Comparison of ENCODE assay signal across 10 cellular contexts in the genomic region with DNA sequence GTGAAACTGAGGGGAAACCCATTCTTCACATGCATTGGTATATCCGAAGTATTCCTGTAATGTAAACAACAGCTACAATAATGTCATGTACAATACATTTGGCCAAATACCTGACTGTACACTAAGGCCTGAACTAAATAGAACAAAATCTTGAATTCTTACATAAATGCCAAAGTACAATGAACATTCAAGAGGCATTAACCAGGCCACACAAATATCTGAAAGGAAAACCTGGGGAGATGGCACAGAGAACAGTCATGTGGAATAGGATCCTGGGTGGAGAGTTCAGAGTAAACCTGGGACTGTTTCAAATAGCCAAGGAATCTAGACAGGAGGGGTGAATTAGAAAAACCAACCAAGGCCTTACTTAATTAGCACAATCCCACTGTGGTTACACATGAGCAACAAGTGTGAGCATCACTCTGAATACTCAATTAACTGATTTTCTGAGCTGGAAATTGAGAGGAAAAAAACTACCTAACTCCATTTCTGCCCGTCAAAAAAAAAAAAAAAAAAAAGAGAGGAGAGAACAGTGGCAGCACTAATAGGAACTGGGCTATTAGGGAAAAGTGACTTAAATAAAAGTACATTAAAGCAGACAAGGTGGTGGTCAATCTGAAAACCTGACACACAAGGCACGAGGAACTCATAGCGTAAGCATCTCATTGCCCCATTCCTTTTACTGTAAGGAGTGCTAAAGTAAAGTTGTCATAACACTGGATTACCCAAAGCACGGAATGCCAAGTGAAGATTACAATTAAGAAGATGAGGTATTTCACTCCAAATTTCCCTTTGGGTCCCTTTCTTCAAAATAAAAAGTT. TPM values are rescaled to one million over a fixed set of nuclear protein-coding genes. Genes with fewer than 3 reads are reported as not detected.
A peak's percentile ranks its signal among the peaks of the same experiment; 100 is the strongest.
DNase-seq lines count a peak whose midpoint lies in the region; ATAC-seq and TF ChIP-seq lines count a peak whose summit lies in the region.
"Had no signal": no experiment of that assay in that cellular context is flagged by ENCODE, and none has a peak within 500 bp of the region (broad histone marks: within the 10 kb centered on the region; RNA-seq: fewer than 3 reads in every experiment).

No MANE protein-coding gene starts in this region.

- H3K36me3 ChIP-seq in spleen (peaks cover 0 to 45% (median 35%) of the 10 kb centered on the region in 6 donors), aorta (ENCODE audit: control insufficient read depth in 1 of 2, insufficient read depth in 2 of 2, low read length in 1 of 2) (peaks cover 0 to 4% of the 10 kb centered on the region in 2 donors)

- H3K27ac ChIP-seq in spleen (peak overlapping the region; percentile 52 to 99 (median 97)), aorta (ENCODE audit: low read depth in 1 of 2, low read length in 2 of 2) (no peak overlapping the region)

- intact Hi-C loops in spleen (cut with DNase I; ENCODE audit: low total_unique reads), result no loop called here
- intact Hi-C loops in aorta (cut with DNase I), result no loop called here

- H3K27me3 ChIP-seq in spleen (replicated peaks in 1 of 7) (no peaks in the 10 kb centered on the region), aorta (ENCODE audit: control insufficient read depth in 1 of 2, insufficient read depth in 2 of 2, low read length in 1 of 2) (no peaks in the 10 kb centered on the region)

- WGBS in spleen, 5 donors, result 37 to 67% (median 48%) methylated on average over 5 of the region's 5 CpGs
- WGBS in aorta, 2 donors, result 58 to 66% methylated on average over 5 of the region's 5 CpGs

- H3K4me3 Mint-ChIP-seq in T-helper 1 cell treated with Interleukin-12 subunit alpha and Interleukin-12 subunit beta and Interleukin-4 antibody, amounts not matched to agents 30 μg/mL and 1 μg/mL, for 36 hours, result no peak overlapping the region
- H3K4me3 Mint-ChIP-seq in activated CD8-positive, alpha-beta T cell treated with anti-CD3 and anti-CD28 coated beads, Interleukin-2, amount 10 ng/mL, durations not matched to agents 7 days and 5 days, result no peak overlapping the region
- peak overlapping the region in 3 of 5 donors; percentile 6 to 18 (median 8) for H3K4me3 Mint-ChIP-seq in immature natural killer cell

- peaks cover 63% of the 10 kb centered on the region for H3K4me1 Mint-ChIP-seq in T-helper 1 cell treated with Interleukin-12 subunit alpha and Interleukin-12 subunit beta and Interleukin-4 antibody, amounts not matched to agents 30 μg/mL and 1 μg/mL, for 36 hours (ENCODE audit: low read depth)
- peaks cover 80% of the 10 kb centered on the region for H3K4me1 Mint-ChIP-seq in activated CD8-positive, alpha-beta T cell treated with anti-CD3 and anti-CD28 coated beads, Interleukin-2, amount 10 ng/mL, durations not matched to agents 7 days and 5 days (ENCODE audit: low read depth)
- peaks cover 75 to 87% of the 10 kb centered on the region in 2 donors for H3K4me1 Mint-ChIP-seq in immature natural killer cell

- H3K9me3 ChIP-seq in spleen, result no peaks in the 10 kb centered on the region
- no peaks in the 10 kb centered on the region for H3K9me3 ChIP-seq in aorta (ENCODE audit: control insufficient read depth, low read length)
- H3K9me3 ChIP-seq: thoracic aorta had no signal

- no peak for TF ChIP-seq POLR2A in spleen (IDR thresholded peaks at IDR 0.05)

- TF ChIP-seq CTCF in spleen (IDR thresholded peaks at IDR 0.05 in 8 of 11, conservative IDR thresholded peaks at IDR 0.05 in 3 of 11), result no peak

- H3K27me3 Mint-ChIP-seq in T-helper 1 cell treated with Interleukin-12 subunit alpha and Interleukin-12 subunit beta and Interleukin-4 antibody, amounts not matched to agents 30 μg/mL and 1 μg/mL, for 36 hours (ENCODE audit: low read depth), result no peaks in the 10 kb centered on the region
- H3K27me3 Mint-ChIP-seq in activated CD8-positive, alpha-beta T cell treated with anti-CD3 and anti-CD28 coated beads, Interleukin-2, amount 10 ng/mL, durations not matched to agents 7 days and 5 days (ENCODE audit: low read depth), result no peaks in the 10 kb centered on the region
- H3K27me3 Mint-ChIP-seq in immature natural killer cell (ENCODE audit: low read depth in 3 of 3), result no peaks in the 10 kb centered on the region

- H3K4me3 ChIP-seq in spleen (no peak overlapping the region), aorta (ENCODE audit: low read length in 2 of 2) (no peak overlapping the region)
- H3K4me3 ChIP-seq: thoracic aorta had no signal

- DNase-seq in T-helper 1 cell, result no peak
- DNase-seq in activated CD8-positive, alpha-beta T cell treated with anti-CD3 and anti-CD28 coated beads, Interleukin-2, amount 10 ng/mL, durations not matched to agents 7 days and 5 days, result no peak
- DNase-seq in immature natural killer cell, result no peak
- no peak for DNase-seq in spleen
- DNase-seq in KG1 (lab: John Stamatoyannopoulos, UW), result no peak
- DNase-seq in aorta, result no peak
- DNase-seq: T1000 had no signal

- peaks cover 46% of the 10 kb centered on the region for H3K36me3 Mint-ChIP-seq in T-helper 1 cell treated with Interleukin-12 subunit alpha and Interleukin-12 subunit beta and Interleukin-4 antibody, amounts not matched to agents 30 μg/mL and 1 μg/mL, for 36 hours (ENCODE audit: low read depth)
- peaks cover 77% of the 10 kb centered on the region for H3K36me3 Mint-ChIP-seq in activated CD8-positive, alpha-beta T cell treated with anti-CD3 and anti-CD28 coated beads, Interleukin-2, amount 10 ng/mL, durations not matched to agents 7 days and 5 days (ENCODE audit: low read depth)
- peaks cover 14 to 32% (median 21%) of the 10 kb centered on the region in 3 donors for H3K36me3 Mint-ChIP-seq in immature natural killer cell

- H3K4me1 ChIP-seq in spleen (peaks cover 50 to 100% (median 77%) of the 10 kb centered on the region in 6 donors), aorta (ENCODE audit: control insufficient read depth in 1 of 2, insufficient read depth in 2 of 2, low read length in 2 of 2) (peaks cover 1 to 5% of the 10 kb centered on the region in 2 donors)

- POLR2A ChIA-PET in activated CD8-positive, alpha-beta T cell treated with anti-CD3 and anti-CD28 coated beads, Interleukin-2, amount 10 ng/mL, durations not matched to agents 7 days and 5 days (lab: Charles Lee), result interaction anchor here (6.3 kb wide), 1 partner anchor 11 kb away, joined by 62 read pairs; a partner anchor contains a TSS

- peak overlapping the region; percentile 29 for H3K27ac Mint-ChIP-seq in T-helper 1 cell treated with Interleukin-12 subunit alpha and Interleukin-12 subunit beta and Interleukin-4 antibody, amounts not matched to agents 30 μg/mL and 1 μg/mL, for 36 hours
- H3K27ac Mint-ChIP-seq in activated CD8-positive, alpha-beta T cell treated with anti-CD3 and anti-CD28 coated beads, Interleukin-2, amount 10 ng/mL, durations not matched to agents 7 days and 5 days, result peak overlapping the region; percentile 47
- H3K27ac Mint-ChIP-seq in immature natural killer cell, result peak overlapping the region; percentile 47 to 88 (median 69)

- ATAC-seq in activated CD8-positive, alpha-beta T cell treated with anti-CD3 and anti-CD28 coated beads, Interleukin-2, amount 10 ng/mL, durations not matched to agents 7 days and 5 days, result no peak
- ATAC-seq in aorta (ENCODE audit: low FRiP score), result no peak
- no peak for ATAC-seq in HG03135 (IDR thresholded peaks at IDR 0.05; ENCODE audit: unreplicated experiment)

- CTCF ChIA-PET in activated CD8-positive, alpha-beta T cell treated with anti-CD3 and anti-CD28 coated beads, Interleukin-2, amount 10 ng/mL, durations not matched to agents 7 days and 5 days (lab: Charles Lee), result interaction anchor here (1.0 to 3.0 kb wide), 8 partner anchors 9 to 41 kb away, joined by 3 to 18 read pairs (median 8); a partner anchor contains a TSS

- H3K9me3 Mint-ChIP-seq in T-helper 1 cell treated with Interleukin-12 subunit alpha and Interleukin-12 subunit beta and Interleukin-4 antibody, amounts not matched to agents 30 μg/mL and 1 μg/mL, for 36 hours, result no peaks in the 10 kb centered on the region
- H3K9me3 Mint-ChIP-seq in activated CD8-positive, alpha-beta T cell treated with anti-CD3 and anti-CD28 coated beads, Interleukin-2, amount 10 ng/mL, durations not matched to agents 7 days and 5 days (ENCODE audit: insufficient read depth), result no peaks in the 10 kb centered on the region
- no peaks in the 10 kb centered on the region for H3K9me3 Mint-ChIP-seq in immature natural killer cell

RNA-seq across cellular contexts. Expression of a gene that starts 10.9 kb away (rescaled TPM):
- total RNA-seq in activated CD8-positive, alpha-beta T cell treated with anti-CD3 and anti-CD28 coated beads, Interleukin-2, amount 10 ng/mL, durations not matched to agents 7 days and 5 days, result 100 to 1,000 TPM; 168 to 177 TPM
- 100 to 1,000 TPM in 1 of 3 donors, 10 to 100 TPM in 2; 63.2 to 103 (median 70.6) TPM for polyA plus RNA-seq in immature natural killer cell
- total RNA-seq in spleen, result 100 to 1,000 TPM; 126 to 261 (median 192) TPM
- 100 to 1,000 TPM; 151 to 181 (median 159) TPM for polyA plus RNA-seq in spleen
- 10 to 100 TPM; 51.2 to 70.9 TPM for total RNA-seq in aorta
- 10 to 100 TPM; 56.1 to 62.5 TPM for polyA plus RNA-seq in aorta

RNA-seq across cellular contexts. Expression of a gene that starts 11.1 kb away (rescaled TPM):
- total RNA-seq in activated CD8-positive, alpha-beta T cell treated with anti-CD3 and anti-CD28 coated beads, Interleukin-2, amount 10 ng/mL, durations not matched to agents 7 days and 5 days, result 10 to 100 TPM; 39.4 to 46.9 TPM
- polyA plus RNA-seq in immature natural killer cell (10 to 100 TPM in 2 of 3 donors, 1 to 10 TPM in 1; 2.9 to 19.9 (median 19.2) TPM), spleen (10 to 100 TPM; 22.5 to 33.1 (median 26.2) TPM), aorta (10 to 100 TPM in 1 of 2 donors, 1 to 10 TPM in 1; 8.8 to 13.4 TPM)
- total RNA-seq in spleen (10 to 100 TPM; 20.9 to 33.4 (median 28.4) TPM), aorta (10 to 100 TPM; 10.8 to 14.7 TPM)

Comparison
In these comparisons a context has a peak if more than half of its experiments do, and no peak if none do; other contexts are left out.
1. H3K4me3 Mint-ChIP-seq: peak in immature natural killer cell (3 of 5); none in T-helper 1 cell treated with Interleukin-12 subunit alpha and Interleukin-12 subunit beta and Interleukin-4 antibody, amounts not matched to agents 30 μg/mL and 1 μg/mL, for 36 hours (single experiment) and activated CD8-positive, alpha-beta T cell treated with anti-CD3 and anti-CD28 coated beads, Interleukin-2, amount 10 ng/mL, durations not matched to agents 7 days and 5 days (single experiment).
2. H3K27ac ChIP-seq: peak in spleen (8 of 8); none in aorta (0 of 2).
3. Peak in every context shown above with its lines, with median percentiles within 50 percentile points of each other: H3K27ac Mint-ChIP-seq.